Comparison of ENCODE assay signal across 19 cellular contexts in genomic region chr20:45459606-45460005, GRCh38. TPM values are rescaled to one million over a fixed set of nuclear protein-coding genes. Genes with fewer than 3 reads are reported as not detected.
A peak's percentile ranks its signal among the peaks of the same experiment; 100 is the strongest.
DNase-seq lines count a peak whose midpoint lies in the region; ATAC-seq, FAIRE-seq and TF ChIP-seq lines count a peak whose summit lies in the region.
"Had no signal": no experiment of that assay in that cellular context is flagged by ENCODE, and none has a peak within 500 bp of the region (broad histone marks: within the 10 kb centered on the region; RNA-seq: fewer than 3 reads in every experiment).

No MANE protein-coding gene starts in this region.

- H3K27ac Mint-ChIP-seq in neural crest cell (ENCODE audit: unreplicated experiment) = no peak overlapping the region
- H3K27ac Mint-ChIP-seq: activated T-cell treated with anti-CD3 and anti-CD28 coated beads, Interleukin-2, amount 50 U/mL, for 72 hours had no signal

- peak; percentile 50 for TF ChIP-seq CTCF in neural crest cell (conservative IDR thresholded peaks at IDR 0.05)

- no peaks in the 10 kb centered on the region for H3K4me1 Mint-ChIP-seq in neural crest cell

- DNase-seq in NCI-H1105 treated with DMSO at 0.1 percent for 48 hours (lab: John Stamatoyannopoulos, UW) (peak; percentile 4), NCI-H1105 (lab: John Stamatoyannopoulos, UW) (no peak), KBM-7 (peak; percentile 17), amniotic epithelial cell (ENCODE audit: low read depth) (peak; percentile 10), neural crest cell (ENCODE audit: low read depth, low spot score) (no peak), H54 (ENCODE audit: insufficient read length, low spot score) (no peak), NCI-H1694 (lab: John Stamatoyannopoulos, UW) (no peak)
- DNase-seq: activated CD4-positive, CD25-positive, alpha-beta regulatory T cell; activated T-cell treated with anti-CD3 and anti-CD28 coated beads, Interleukin-2, amount 50 U/mL, for 72 hours; esophagus squamous epithelium; kidney; NCI-H1694 treated with DMSO at 0.1 percent for 48 hours; sigmoid colon had no signal

- H3K9me3 Mint-ChIP-seq in neural crest cell = no peaks in the 10 kb centered on the region
- H3K9me3 Mint-ChIP-seq: activated T-cell treated with anti-CD3 and anti-CD28 coated beads, Interleukin-2, amount 50 U/mL, for 72 hours had no signal

- ATAC-seq in HG03439 (IDR thresholded peaks at IDR 0.05; ENCODE audit: unreplicated experiment) = no peak
- ATAC-seq: activated T-cell treated with anti-CD3 and anti-CD28 coated beads, Interleukin-2, amount 50 U/mL, for 72 hours had no signal

- no peak overlapping the region for H3K4me3 Mint-ChIP-seq in neural crest cell
- H3K4me3 Mint-ChIP-seq: activated T-cell treated with anti-CD3 and anti-CD28 coated beads, Interleukin-2, amount 50 U/mL, for 72 hours had no signal

- no peak for TF ChIP-seq POLR2A in H54 (IDR thresholded peaks at IDR 0.05; ENCODE audit: low read depth, low read length)

- H3K36me3 Mint-ChIP-seq in neural crest cell (ENCODE audit: low read depth) = no peaks in the 10 kb centered on the region

- no peak for FAIRE-seq in H54 (lab: Jason Lieb, UNC)
- FAIRE-seq: bronchial epithelial cell, kidney had no signal

- peaks cover 3% of the 10 kb centered on the region for H3K27me3 Mint-ChIP-seq in neural crest cell (ENCODE audit: low read depth)

- in situ Hi-C loops in KBM-7 (cut with MboI; ENCODE audit: low pct_unique_long_range_greater_than_20kb, low sequenced_read_pairs) = no loop called here

RNA-seq across cellular contexts. Expression of gene WFDC2, which starts 9.9 kb away (rescaled TPM):
- total RNA-seq in neural crest cell = 7.4 and 8.7 TPM in 2 replicates
- total RNA-seq: bronchial epithelial cell, G401, HT1080, myocyte had no signal

RNA-seq across cellular contexts. Expression of gene PIGT, which starts 43.7 kb away (rescaled TPM):
- 64.8 and 67.4 TPM in 2 replicates for total RNA-seq in neural crest cell

RNA-seq across cellular contexts. Expression of gene DBNDD2, which starts 51.5 kb away (rescaled TPM):
- 18.1 and 18.2 TPM in 2 replicates for total RNA-seq in neural crest cell

RNA-seq across cellular contexts. Expression of gene SPINT3, which starts 55.8 kb away (rescaled TPM):
- not detected in 2 replicates for total RNA-seq in neural crest cell
- total RNA-seq: activated T-cell treated with anti-CD3 and anti-CD28 coated beads, Interleukin-2, amount 50 U/mL, for 72 hours; bronchial epithelial cell; esophagus squamous epithelium; G401; HT1080; kidney; myocyte; sigmoid colon; temporal lobe had no signal

Comparison
In these comparisons a context has a peak if more than half of its experiments do, and no peak if none do; other contexts are left out.
1. DNase-seq: peak in NCI-H1105 treated with DMSO at 0.1 percent for 48 hours (single experiment), KBM-7 (single experiment) and amniotic epithelial cell (single experiment); none in NCI-H1105 (single experiment), neural crest cell (single experiment), H54 (single experiment) and NCI-H1694 (single experiment).